In genomic region chr2:121209014-121209610, GRCh38 we compare ENCODE assay signal across 15 cellular contexts.
DNase-seq lines count a peak whose midpoint lies in the region; ATAC-seq and TF ChIP-seq lines count a peak whose summit lies in the region.
"Had no signal": no experiment of that assay in that cellular context is flagged by ENCODE, and none has a peak within 500 bp of the region (broad histone marks: within the 10 kb centered on the region; RNA-seq: fewer than 3 reads in every experiment).

No MANE protein-coding gene starts in this region.

- no peak for ATAC-seq in central memory CD8-positive, alpha-beta T cell (replicated peaks; ENCODE audit: extremely low read depth, poor library complexity, severe bottlenecking)
- peak; percentile 10 for ATAC-seq in naive thymus-derived CD4-positive, alpha-beta T cell
- peak; percentile 33 for ATAC-seq in stimulated activated naive CD8-positive, alpha-beta T cell treated with anti-CD3 and anti-CD28 coated beads, Interleukin-15, amount 100 ng/mL, for 72 hours

- no peaks in the 10 kb centered on the region; the same call in 1 of the 2 replicates for H3K27me3 ChIP-seq in Caco-2 (replicated peaks; ENCODE audit: control insufficient read depth, insufficient read depth, low read length)
- H3K27me3 ChIP-seq in naive thymus-derived CD4-positive, alpha-beta T cell (ENCODE audit: control insufficient read depth in 2 of 2, insufficient read depth in 2 of 2, low read length in 2 of 2): no peaks in the 10 kb centered on the region

- peak overlapping the region; percentile 51 for H3K27ac Mint-ChIP-seq in Caco-2 (ENCODE audit: unreplicated experiment)
- peak overlapping the region; percentile 70 for H3K27ac Mint-ChIP-seq in central memory CD8-positive, alpha-beta T cell (ENCODE audit: low read depth)
- H3K27ac Mint-ChIP-seq in naive thymus-derived CD4-positive, alpha-beta T cell: no peak overlapping the region
- no peak overlapping the region for H3K27ac Mint-ChIP-seq in stimulated activated naive CD8-positive, alpha-beta T cell treated with anti-CD3 and anti-CD28 coated beads, Interleukin-15, amount 100 ng/mL, for 72 hours
- H3K27ac Mint-ChIP-seq: B cell; CD4-positive, alpha-beta T cell had no signal

- no peaks in the 10 kb centered on the region for H3K9me3 ChIP-seq in Caco-2
- no peaks in the 10 kb centered on the region for H3K9me3 ChIP-seq in naive thymus-derived CD4-positive, alpha-beta T cell (ENCODE audit: control insufficient read depth in 2 of 3, low read length in 3 of 3)
- H3K9me3 ChIP-seq: HAP-1 had no signal

- H3K4me3 ChIP-seq in Caco-2 (ENCODE audit: low read depth, low read length): no peak overlapping the region
- no peak overlapping the region for H3K4me3 ChIP-seq in naive thymus-derived CD4-positive, alpha-beta T cell (ENCODE audit: low read length)
- H3K4me3 ChIP-seq: HAP-1 had no signal

- in situ Hi-C loops in KBM-7 (cut with MboI; ENCODE audit: low pct_unique_long_range_greater_than_20kb, low sequenced_read_pairs): no loop called here

- no peaks in the 10 kb centered on the region for H3K27me3 Mint-ChIP-seq in Caco-2 (ENCODE audit: insufficient read depth, unreplicated experiment)
- peaks cover 5% of the 10 kb centered on the region for H3K27me3 Mint-ChIP-seq in central memory CD8-positive, alpha-beta T cell
- H3K27me3 Mint-ChIP-seq in naive thymus-derived CD4-positive, alpha-beta T cell: peaks cover 0 to 5% (median 0%) of the 10 kb centered on the region in 5 donors
- H3K27me3 Mint-ChIP-seq in stimulated activated naive CD8-positive, alpha-beta T cell treated with anti-CD3 and anti-CD28 coated beads, Interleukin-15, amount 100 ng/mL, for 72 hours: no peaks in the 10 kb centered on the region
- H3K27me3 Mint-ChIP-seq: B cell had no signal

- peaks cover 27% of the 10 kb centered on the region for H3K4me1 Mint-ChIP-seq in Caco-2 (ENCODE audit: low read depth, unreplicated experiment)
- H3K4me1 Mint-ChIP-seq in central memory CD8-positive, alpha-beta T cell: no peaks in the 10 kb centered on the region
- H3K4me1 Mint-ChIP-seq in naive thymus-derived CD4-positive, alpha-beta T cell: no peaks in the 10 kb centered on the region
- no peaks in the 10 kb centered on the region for H3K4me1 Mint-ChIP-seq in stimulated activated naive CD8-positive, alpha-beta T cell treated with anti-CD3 and anti-CD28 coated beads, Interleukin-15, amount 100 ng/mL, for 72 hours
- H3K4me1 Mint-ChIP-seq: B cell had no signal

- TF ChIP-seq CTCF in Caco-2 (IDR thresholded peaks at IDR 0.05; ENCODE audit: insufficient read depth in 1 of 2, low read depth in 1 of 2, low read length in 1 of 2, severe bottlenecking in 1 of 2, unreplicated experiment in 1 of 2): no peak

- BruUV-seq in Caco-2 (replicated peaks; lab: Mats Ljungman, UMichigan): no TSS peak

- intact Hi-C loops in Caco-2 (cut with micrococcal nuclease; ENCODE audit: unreplicated experiment): no loop called here
- intact Hi-C loops in naive thymus-derived CD4-positive, alpha-beta T cell (cut with micrococcal nuclease): no loop called here

- CTCF ChIA-PET in Caco-2 (lab: Charles Lee): interaction anchor here (0.6 kb wide), 1 partner anchor 526 kb away, joined by 3 read pairs; no protein-coding TSS in a partner anchor
- CTCF ChIA-PET in naive thymus-derived CD4-positive, alpha-beta T cell (lab: Charles Lee): no interaction called here

- peaks cover 43% of the 10 kb centered on the region for H3K4me1 ChIP-seq in Caco-2
- H3K4me1 ChIP-seq in naive thymus-derived CD4-positive, alpha-beta T cell (ENCODE audit: control insufficient read depth in 2 of 2, insufficient read depth in 2 of 2, low read length in 2 of 2): no peaks in the 10 kb centered on the region
- H3K4me1 ChIP-seq: HAP-1 had no signal

- DNase-seq in Caco-2 (no peak), KBM-7 (no peak), HUDEP-2 (lab: John Stamatoyannopoulos, UW; ENCODE audit: unreplicated experiment in 76 of 76) (no peak)
- DNase-seq in central memory CD8-positive, alpha-beta T cell (ENCODE audit: low spot score in 2 of 2): no peak
- DNase-seq in naive thymus-derived CD4-positive, alpha-beta T cell: no peak
- no peak for DNase-seq in stimulated activated naive CD8-positive, alpha-beta T cell treated with anti-CD3 and anti-CD28 coated beads, Interleukin-15, amount 100 ng/mL, for 72 hours
- DNase-seq in NK-92 treated with Interleukin-12 subunit alpha and Interleukin-12 subunit beta, amount 100 ng/mL, for 24 hours (lab: John Stamatoyannopoulos, UW): no peak
- DNase-seq: C1 segment of cervical spinal cord; CD4-positive, alpha-beta T cell; DMS153; DMS79 treated with DMSO at 0.1 percent for 48 hours; EL; GOT3 had no signal

- no peak overlapping the region for H3K4me3 Mint-ChIP-seq in Caco-2 (ENCODE audit: unreplicated experiment)
- H3K4me3 Mint-ChIP-seq in central memory CD8-positive, alpha-beta T cell: no peak overlapping the region
- no peak overlapping the region for H3K4me3 Mint-ChIP-seq in naive thymus-derived CD4-positive, alpha-beta T cell
- no peak overlapping the region for H3K4me3 Mint-ChIP-seq in stimulated activated naive CD8-positive, alpha-beta T cell treated with anti-CD3 and anti-CD28 coated beads, Interleukin-15, amount 100 ng/mL, for 72 hours
- H3K4me3 Mint-ChIP-seq: B cell; CD4-positive, alpha-beta T cell had no signal

- POLR2A ChIA-PET in Caco-2 (lab: Charles Lee): interaction anchor here (0.6 kb wide), 1 partner anchor 143 kb away, joined by 3 read pairs; no protein-coding TSS in a partner anchor
- POLR2A ChIA-PET in naive thymus-derived CD4-positive, alpha-beta T cell (lab: Charles Lee): no interaction called here

- H3K27ac ChIP-seq in naive thymus-derived CD4-positive, alpha-beta T cell (ENCODE audit: low read depth, low read length): no peak overlapping the region

- peaks cover 8% of the 10 kb centered on the region for H3K36me3 Mint-ChIP-seq in Caco-2 (ENCODE audit: insufficient read depth, unreplicated experiment)
- H3K36me3 Mint-ChIP-seq in central memory CD8-positive, alpha-beta T cell (ENCODE audit: insufficient read depth): peaks cover 2% of the 10 kb centered on the region
- H3K36me3 Mint-ChIP-seq in naive thymus-derived CD4-positive, alpha-beta T cell: no peaks in the 10 kb centered on the region

- H3K36me3 ChIP-seq in Caco-2 (ENCODE audit: control insufficient read depth, insufficient read depth, low read length): no peaks in the 10 kb centered on the region
- no peaks in the 10 kb centered on the region for H3K36me3 ChIP-seq in naive thymus-derived CD4-positive, alpha-beta T cell (ENCODE audit: control insufficient read depth in 2 of 3, insufficient read depth in 3 of 3, low read length in 3 of 3)
- H3K36me3 ChIP-seq: HAP-1 had no signal

- no peaks in the 10 kb centered on the region for H3K9me3 Mint-ChIP-seq in Caco-2 (ENCODE audit: unreplicated experiment)
- no peaks in the 10 kb centered on the region for H3K9me3 Mint-ChIP-seq in central memory CD8-positive, alpha-beta T cell
- H3K9me3 Mint-ChIP-seq in naive thymus-derived CD4-positive, alpha-beta T cell: no peaks in the 10 kb centered on the region
- no peaks in the 10 kb centered on the region for H3K9me3 Mint-ChIP-seq in stimulated activated naive CD8-positive, alpha-beta T cell treated with anti-CD3 and anti-CD28 coated beads, Interleukin-15, amount 100 ng/mL, for 72 hours
- H3K9me3 Mint-ChIP-seq: CD4-positive, alpha-beta T cell had no signal

Comparison
In these comparisons a context has a peak if more than half of its experiments do, and no peak if none do; other contexts are left out.
1. H3K27ac Mint-ChIP-seq: peak in Caco-2 (single experiment) and central memory CD8-positive, alpha-beta T cell (single experiment); none in naive thymus-derived CD4-positive, alpha-beta T cell (0 of 9) and stimulated activated naive CD8-positive, alpha-beta T cell treated with anti-CD3 and anti-CD28 coated beads, Interleukin-15, amount 100 ng/mL, for 72 hours (0 of 2).